Comparison of ENCODE assay signal across 12 cellular contexts in the genomic region with DNA sequence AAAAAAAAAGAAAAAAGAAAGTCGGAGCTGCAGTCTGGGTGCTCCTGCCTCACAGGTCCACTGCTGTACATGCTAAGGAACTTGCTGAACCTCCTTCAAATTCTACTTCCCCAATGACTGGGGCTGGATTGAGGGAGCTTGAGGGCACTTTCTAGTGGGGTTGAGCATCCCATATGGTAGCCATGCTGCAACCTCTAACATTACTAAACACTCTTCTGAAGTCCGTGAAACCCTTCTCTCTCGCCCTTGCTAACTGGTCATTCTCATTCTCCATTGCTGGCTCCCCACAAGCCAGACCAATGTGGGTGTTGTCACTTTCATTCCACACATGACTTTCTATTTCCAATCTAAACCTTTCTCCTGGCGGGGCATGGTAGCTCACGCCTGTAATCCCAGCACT. TPM values are rescaled to one million over a fixed set of nuclear protein-coding genes. Genes with fewer than 3 reads are reported as not detected.
A peak's percentile ranks its signal among the peaks of the same experiment; 100 is the strongest.
DNase-seq lines count a peak whose midpoint lies in the region; ATAC-seq and TF ChIP-seq lines count a peak whose summit lies in the region.
"Had no signal": no experiment of that assay in that cellular context is flagged by ENCODE, and none has a peak within 500 bp of the region (broad histone marks: within the 10 kb centered on the region; RNA-seq: fewer than 3 reads in every experiment).

No MANE protein-coding gene starts in this region.

- no peak overlapping the region for H3K9ac ChIP-seq in skeletal muscle satellite cell (ENCODE audit: low read depth, low read length)

- ATAC-seq in effector memory CD8-positive, alpha-beta T cell (replicated peaks) = no peak
- ATAC-seq in GM19452 (IDR thresholded peaks at IDR 0.05; ENCODE audit: unreplicated experiment) (no peak), HG02763 (IDR thresholded peaks at IDR 0.05; ENCODE audit: unreplicated experiment) (no peak)

- H3K4me1 Mint-ChIP-seq in activated CD4-positive, alpha-beta T cell treated with anti-CD3 and anti-CD28 coated beads, Interleukin-2, amount 10 ng/mL, durations not matched to agents 7 days and 5 days = peaks cover 19% of the 10 kb centered on the region
- peaks cover 15 to 17% of the 10 kb centered on the region in 2 donors for H3K4me1 Mint-ChIP-seq in effector memory CD8-positive, alpha-beta T cell (ENCODE audit: low read depth in 2 of 2)

- peak overlapping the region; percentile 93; the same call in 1 of the 2 replicates for H2AFZ ChIP-seq in PC-9

- no peaks in the 10 kb centered on the region for H4K20me1 ChIP-seq in PC-9 (ENCODE audit: insufficient read depth)

- intact Hi-C loops in PC-9 (cut with micrococcal nuclease; ENCODE audit: unreplicated experiment) = no loop called here

- peaks cover 21% of the 10 kb centered on the region for H3K79me2 ChIP-seq in PC-9 (ENCODE audit: low read depth)

- H3K27ac ChIP-seq in PC-9 = no peak overlapping the region

- H3K9me3 Mint-ChIP-seq in activated CD4-positive, alpha-beta T cell treated with anti-CD3 and anti-CD28 coated beads, Interleukin-2, amount 10 ng/mL, durations not matched to agents 7 days and 5 days = no peaks in the 10 kb centered on the region
- no peaks in the 10 kb centered on the region for H3K9me3 Mint-ChIP-seq in effector memory CD8-positive, alpha-beta T cell

- no peaks in the 10 kb centered on the region for H3K9me2 ChIP-seq in PC-9 (ENCODE audit: insufficient read depth)

- H3K4me1 ChIP-seq in PC-9 (replicated peaks; ENCODE audit: insufficient read depth) = peaks cover 5% of the 10 kb centered on the region; the same call in 1 of the 2 replicates
- H3K4me1 ChIP-seq in skeletal muscle satellite cell (ENCODE audit: control insufficient read depth, insufficient read depth, low read length) = peaks cover 6% of the 10 kb centered on the region

- no peak for DNase-seq in activated CD4-positive, alpha-beta T cell treated with anti-CD3 and anti-CD28 coated beads, Interleukin-2, amount 10 ng/mL, durations not matched to agents 7 days and 5 days
- no peak for DNase-seq in activated CD4-positive, alpha-beta T cell treated with anti-CD3 and anti-CD28 coated beads for 48 hours
- no peak for DNase-seq in PC-9
- no peak for DNase-seq in effector memory CD8-positive, alpha-beta T cell
- DNase-seq in LoVo (ENCODE audit: low spot score) = no peak
- DNase-seq: activated effector memory CD4-positive, alpha-beta T cell treated with Interleukin-2 at 50 U/mL for 16 hours; midbrain; NCI-H2081 had no signal

- H3K27me3 ChIP-seq in PC-9 (ENCODE audit: insufficient read depth, low read depth) (no peaks in the 10 kb centered on the region), skeletal muscle satellite cell (ENCODE audit: control insufficient read depth, insufficient read depth, low read length) (peaks cover 15% of the 10 kb centered on the region)

- peak overlapping the region; percentile 97 for H3K27ac Mint-ChIP-seq in activated CD4-positive, alpha-beta T cell treated with anti-CD3 and anti-CD28 coated beads, Interleukin-2, amount 10 ng/mL, durations not matched to agents 7 days and 5 days
- peak overlapping the region; percentile 99 to 100 for H3K27ac Mint-ChIP-seq in effector memory CD8-positive, alpha-beta T cell

- POLR2A ChIA-PET in activated CD4-positive, alpha-beta T cell treated with anti-CD3 and anti-CD28 coated beads, Interleukin-2, amount 10 ng/mL, durations not matched to agents 7 days and 5 days (lab: Charles Lee) = interaction anchor here (1.7 kb wide), 1 partner anchor 21 kb away, joined by 7 read pairs; a partner anchor contains a TSS
- POLR2A ChIA-PET in PC-9 (lab: Charles Lee; ENCODE audit: unreplicated experiment) = interaction anchor here (0.7 kb wide), 1 partner anchor 993 kb away, joined by 3 read pairs; a partner anchor contains a TSS

- peaks cover 17% of the 10 kb centered on the region for H3K27me3 Mint-ChIP-seq in activated CD4-positive, alpha-beta T cell treated with anti-CD3 and anti-CD28 coated beads, Interleukin-2, amount 10 ng/mL, durations not matched to agents 7 days and 5 days
- H3K27me3 Mint-ChIP-seq in effector memory CD8-positive, alpha-beta T cell = no peaks in the 10 kb centered on the region

- CTCF ChIA-PET in activated CD4-positive, alpha-beta T cell treated with anti-CD3 and anti-CD28 coated beads, Interleukin-2, amount 10 ng/mL, durations not matched to agents 7 days and 5 days (lab: Charles Lee) = interaction anchor here (0.5 to 2.5 kb wide), 5 partner anchors 10 to 77 kb away, joined by 3 to 8 read pairs (median 6); a partner anchor contains a TSS
- CTCF ChIA-PET in PC-9 (lab: Charles Lee) = interaction anchor here (0.7 kb wide), 1 partner anchor 39 kb away, joined by 9 read pairs; no protein-coding TSS in a partner anchor

- H3K4me3 ChIP-seq in PC-9 (peak overlapping the region; percentile 98), skeletal muscle satellite cell (ENCODE audit: low read length) (peak overlapping the region; percentile 79)

- peak overlapping the region; percentile 90 for H3K4me2 ChIP-seq in PC-9
- H3K4me2 ChIP-seq in skeletal muscle satellite cell (ENCODE audit: low read length) = peak overlapping the region; percentile 93

- H3K36me3 ChIP-seq in PC-9 (ENCODE audit: low read depth) (peaks cover 3% of the 10 kb centered on the region), skeletal muscle satellite cell (ENCODE audit: insufficient read depth, low read length) (peaks cover 38% of the 10 kb centered on the region)

- H3K9me3 ChIP-seq in PC-9 (ENCODE audit: insufficient read depth, low read depth) = no peaks in the 10 kb centered on the region
- no peaks in the 10 kb centered on the region for H3K9me3 ChIP-seq in skeletal muscle satellite cell (replicated peaks; ENCODE audit: low read length)

- H3F3A ChIP-seq in PC-9 (ENCODE audit: insufficient read depth, low read depth) = peaks cover 4% of the 10 kb centered on the region; the same call in 1 of the 2 replicates

- TF ChIP-seq CTCF in PC-9 (conservative IDR thresholded peaks at IDR 0.05) = no peak

- peak overlapping the region; percentile 99 for H3K4me3 Mint-ChIP-seq in activated CD4-positive, alpha-beta T cell treated with anti-CD3 and anti-CD28 coated beads, Interleukin-2, amount 10 ng/mL, durations not matched to agents 7 days and 5 days
- peak overlapping the region; percentile 100 for H3K4me3 Mint-ChIP-seq in effector memory CD8-positive, alpha-beta T cell

- no TSS peak for BruUV-seq in PC-9 (replicated peaks; lab: Mats Ljungman, UMichigan)

- peaks cover 15% of the 10 kb centered on the region for H3K36me3 Mint-ChIP-seq in activated CD4-positive, alpha-beta T cell treated with anti-CD3 and anti-CD28 coated beads, Interleukin-2, amount 10 ng/mL, durations not matched to agents 7 days and 5 days (ENCODE audit: low read depth)
- peaks cover 42% of the 10 kb centered on the region for H3K36me3 Mint-ChIP-seq in effector memory CD8-positive, alpha-beta T cell (ENCODE audit: insufficient read depth)

RNA-seq across cellular contexts. Expression of a gene that starts 1.2 kb away (rescaled TPM):
- 10 to 100 TPM; 17.9 to 18.5 TPM for total RNA-seq in activated CD4-positive, alpha-beta T cell treated with anti-CD3 and anti-CD28 coated beads, Interleukin-2, amount 10 ng/mL, durations not matched to agents 7 days and 5 days
- total RNA-seq in PC-9 (2021) = 10.3 and 14.6 TPM in 2 replicates
- total RNA-seq in skeletal muscle satellite cell (2012; rRNA removed) = 17.7 and 19.5 TPM in 2 replicates

RNA-seq across cellular contexts. Expression of a gene that starts 6.9 kb away (rescaled TPM):
- not detected for total RNA-seq in activated CD4-positive, alpha-beta T cell treated with anti-CD3 and anti-CD28 coated beads, Interleukin-2, amount 10 ng/mL, durations not matched to agents 7 days and 5 days
- not detected in 2 replicates for total RNA-seq in PC-9 (2021)
- not detected in 2 replicates for total RNA-seq in skeletal muscle satellite cell (2012; rRNA removed)
- total RNA-seq: SK-MEL-5 had no signal

RNA-seq across cellular contexts. Expression of a gene that starts 12.1 kb away (rescaled TPM):
- total RNA-seq in activated CD4-positive, alpha-beta T cell treated with anti-CD3 and anti-CD28 coated beads, Interleukin-2, amount 10 ng/mL, durations not matched to agents 7 days and 5 days = not detected
- not detected in 2 replicates for total RNA-seq in PC-9 (2021)
- total RNA-seq in skeletal muscle satellite cell (2012; rRNA removed) = not detected in 2 replicates
- total RNA-seq: SK-MEL-5 had no signal

RNA-seq across cellular contexts. Expression of a gene that starts 21.0 kb away (rescaled TPM):
- 10 to 100 TPM; 38.7 to 39.0 TPM for total RNA-seq in activated CD4-positive, alpha-beta T cell treated with anti-CD3 and anti-CD28 coated beads, Interleukin-2, amount 10 ng/mL, durations not matched to agents 7 days and 5 days
- total RNA-seq in PC-9 (2021) = 35.1 and 37.6 TPM in 2 replicates
- total RNA-seq in skeletal muscle satellite cell (2012; rRNA removed) = 30.8 and 32.7 TPM in 2 replicates

RNA-seq across cellular contexts. Expression of a gene that starts 35.3 kb away (rescaled TPM):
- 10 to 100 TPM; 40.4 to 49.2 TPM for total RNA-seq in activated CD4-positive, alpha-beta T cell treated with anti-CD3 and anti-CD28 coated beads, Interleukin-2, amount 10 ng/mL, durations not matched to agents 7 days and 5 days
- 79.1 and 79.9 TPM in 2 replicates for total RNA-seq in PC-9 (2021)
- 117 and 125 TPM in 2 replicates for total RNA-seq in skeletal muscle satellite cell (2012; rRNA removed)
